1 cellular context compared by ENCODE assay signal in genomic region chr16:30379165-30379783, GRCh38.
TF ChIP-seq lines count a peak whose summit lies in the region.

No MANE protein-coding gene starts in this region.

TF ChIP-seq in endothelial cell of umbilical vein, 7 proteins besides CTCF, POLR2A, EP300 and RAD21:
- TF ChIP-seq POLR2AphosphoS5 (IDR thresholded peaks at IDR 0.05; ENCODE audit: insufficient read depth, low read depth, low read length), result no peak
- no peak for TF ChIP-seq EZH2 (IDR thresholded peaks at IDR 0.05; ENCODE audit: borderline replicate concordance, low read depth, low read length, severe bottlenecking)
- no peak for TF ChIP-seq MAX (IDR thresholded peaks at IDR 0.05; ENCODE audit: insufficient read depth, insufficient read length)
- TF ChIP-seq MYC (IDR thresholded peaks at IDR 0.05; ENCODE audit: low read depth, low read length), result no peak
- TF ChIP-seq JUN (IDR thresholded peaks at IDR 0.05; ENCODE audit: borderline replicate concordance, insufficient read depth, insufficient read length, low read depth), result no peak
- TF ChIP-seq GATA2 (IDR thresholded peaks at IDR 0.05; ENCODE audit: insufficient read depth, insufficient read length, low read depth, low read length), result no peak
- no peak for TF ChIP-seq FOS (IDR thresholded peaks at IDR 0.05; ENCODE audit: borderline replicate concordance, insufficient read depth, low read length)
TF ChIP-seq in endothelial cell of umbilical vein: peak in this region for 0.
